In the genomic region with DNA sequence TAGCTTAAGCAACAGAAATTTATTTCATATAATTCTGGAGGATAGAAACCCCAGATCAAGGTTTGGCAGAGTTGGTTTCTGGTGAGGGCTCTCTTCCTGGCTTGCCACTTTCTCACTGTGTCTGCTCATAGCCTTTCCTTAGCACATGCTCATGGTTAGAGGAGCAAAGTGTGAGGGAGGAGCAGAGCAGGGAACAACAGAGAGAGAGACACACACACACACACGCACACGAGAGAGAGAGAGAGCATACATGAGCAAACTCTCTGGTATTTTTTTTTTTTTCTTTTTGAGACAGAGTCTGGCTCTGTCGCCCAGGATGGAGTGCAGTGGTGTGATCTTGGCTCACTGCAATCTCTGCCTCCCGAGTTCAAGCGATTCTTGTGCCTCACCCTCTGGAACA, we compare ENCODE assay signal across 23 cellular contexts. TPM values are rescaled to one million over a fixed set of nuclear protein-coding genes. Genes with fewer than 3 reads are reported as not detected.
A peak's percentile ranks its signal among the peaks of the same experiment; 100 is the strongest.
DNase-seq lines count a peak whose midpoint lies in the region; ATAC-seq, FAIRE-seq and TF ChIP-seq lines count a peak whose summit lies in the region.
"Had no signal": no experiment of that assay in that cellular context is flagged by ENCODE, and none has a peak within 500 bp of the region (broad histone marks: within the 10 kb centered on the region; RNA-seq: fewer than 3 reads in every experiment).

No MANE protein-coding gene starts in this region.

- H3K27ac ChIP-seq in GM23248 (no peak overlapping the region), astrocyte (ENCODE audit: low read depth, low read length) (no peak overlapping the region)
- H3K27ac ChIP-seq: A549, BLaER1 had no signal

- no peaks in the 10 kb centered on the region for H3K9me3 ChIP-seq in GM23248 (ENCODE audit: low read depth)
- no peaks in the 10 kb centered on the region for H3K9me3 ChIP-seq in astrocyte (ENCODE audit: insufficient read depth, low read depth, low read length)
- H3K9me3 ChIP-seq: A549, BLaER1, SK-N-SH had no signal

- no peak for FAIRE-seq in astrocyte (lab: Jason Lieb, UNC)
- FAIRE-seq: A549, GM12891, HepG2 had no signal

- in situ Hi-C loops in GM23248 (cut with MboI) = loop anchor here (5.0 kb wide), 1 partner anchor 64 kb away; no protein-coding TSS in a partner anchor

- H3K4me1 ChIP-seq in GM23248 (ENCODE audit: insufficient read depth) (peaks cover 29% of the 10 kb centered on the region), astrocyte (ENCODE audit: insufficient read depth, low read length) (peaks cover 9% of the 10 kb centered on the region)
- H3K4me1 ChIP-seq: A549, BLaER1 had no signal

- peak; percentile 21 for DNase-seq in GM23248
- DNase-seq in astrocyte (ENCODE audit: low read depth) = peak; percentile 11
- peak; percentile 36 to 71 for DNase-seq in foreskin fibroblast
- no peak for DNase-seq in NOMO-1 (lab: John Stamatoyannopoulos, UW; ENCODE audit: unreplicated experiment in 2 of 2)
- no peak for DNase-seq in Kasumi-1 (lab: John Stamatoyannopoulos, UW)
- DNase-seq: CD4-positive, alpha-beta T cell; COR-L47; DMS 273 treated with DMSO at 0.1 percent for 48 hours; DMS79 treated with DMSO at 0.1 percent for 48 hours; KBM-7; NCI-H1092; NCI-H1436; NCI-H187 treated with DMSO at 0.1 percent for 48 hours; NCI-H748 treated with DMSO at 0.1 percent for 48 hours; SIG-M5; SK-N-SH had no signal

- no peak overlapping the region for H2AFZ ChIP-seq in GM23248
- no peak overlapping the region for H2AFZ ChIP-seq in astrocyte (ENCODE audit: low read depth, low read length)

- no peaks in the 10 kb centered on the region for H3K27me3 ChIP-seq in GM23248 (replicated peaks; ENCODE audit: insufficient read depth)
- H3K27me3 ChIP-seq in astrocyte (ENCODE audit: insufficient read depth, low read length) = no peaks in the 10 kb centered on the region
- H3K27me3 ChIP-seq: BLaER1 had no signal

- TF ChIP-seq CTCF in astrocyte (IDR thresholded peaks at IDR 0.05; ENCODE audit: insufficient read depth, low read depth, low read length) (no peak), foreskin fibroblast (IDR thresholded peaks at IDR 0.05; ENCODE audit: low read depth, low read length) (no peak)

- H3K4me1 Mint-ChIP-seq in astrocyte (ENCODE audit: low read depth, unreplicated experiment) = no peaks in the 10 kb centered on the region
- no peaks in the 10 kb centered on the region for H3K4me1 Mint-ChIP-seq in stimulated activated memory B cell treated with anti-CD40 and anti-IgM and Interleukin-4, amounts not matched to agents 10 μg/mL and 1 μg/mL and 100 μg/mL, for 72 hours

- H3K27me3 Mint-ChIP-seq in astrocyte (ENCODE audit: low read depth, unreplicated experiment) = no peaks in the 10 kb centered on the region
- H3K27me3 Mint-ChIP-seq in stimulated activated memory B cell treated with anti-CD40 and anti-IgM and Interleukin-4, amounts not matched to agents 10 μg/mL and 1 μg/mL and 100 μg/mL, for 72 hours = no peaks in the 10 kb centered on the region
- H3K27me3 Mint-ChIP-seq: CD4-positive, alpha-beta T cell had no signal

- H3K9ac ChIP-seq in GM23248 (no peak overlapping the region), astrocyte (ENCODE audit: low read length) (no peak overlapping the region)
- H3K9ac ChIP-seq: BLaER1, SK-N-SH had no signal

- H3K9me2 ChIP-seq in GM23248 (ENCODE audit: insufficient read depth) = no peaks in the 10 kb centered on the region
- H3K9me2 ChIP-seq: SK-N-SH had no signal

- no peaks in the 10 kb centered on the region for H4K20me1 ChIP-seq in GM23248 (ENCODE audit: insufficient read depth)
- no peaks in the 10 kb centered on the region for H4K20me1 ChIP-seq in astrocyte (ENCODE audit: insufficient read depth, low read length)
- H4K20me1 ChIP-seq: BLaER1 had no signal

- no peak for ATAC-seq in stimulated activated memory B cell treated with anti-CD40 and anti-IgM and Interleukin-4, amounts not matched to agents 10 μg/mL and 1 μg/mL and 100 μg/mL, for 72 hours
- no peak for ATAC-seq in HG03139 (IDR thresholded peaks at IDR 0.05; ENCODE audit: unreplicated experiment)
- ATAC-seq: A549, HepG2, Panc1 had no signal

- H3K79me2 ChIP-seq in GM23248 (ENCODE audit: insufficient read depth) (no peaks in the 10 kb centered on the region), astrocyte (ENCODE audit: insufficient read depth, low read length) (no peaks in the 10 kb centered on the region)

- H3K36me3 Mint-ChIP-seq in astrocyte (ENCODE audit: low read depth, unreplicated experiment) = no peaks in the 10 kb centered on the region
- no peaks in the 10 kb centered on the region for H3K36me3 Mint-ChIP-seq in stimulated activated memory B cell treated with anti-CD40 and anti-IgM and Interleukin-4, amounts not matched to agents 10 μg/mL and 1 μg/mL and 100 μg/mL, for 72 hours

- no peak overlapping the region for H3K4me3 Mint-ChIP-seq in astrocyte (ENCODE audit: unreplicated experiment)
- H3K4me3 Mint-ChIP-seq in stimulated activated memory B cell treated with anti-CD40 and anti-IgM and Interleukin-4, amounts not matched to agents 10 μg/mL and 1 μg/mL and 100 μg/mL, for 72 hours = no peak overlapping the region
- H3K4me3 Mint-ChIP-seq: CD4-positive, alpha-beta T cell had no signal

- no peak overlapping the region for H3K27ac Mint-ChIP-seq in astrocyte (ENCODE audit: unreplicated experiment)
- peak overlapping the region; percentile 21 for H3K27ac Mint-ChIP-seq in stimulated activated memory B cell treated with anti-CD40 and anti-IgM and Interleukin-4, amounts not matched to agents 10 μg/mL and 1 μg/mL and 100 μg/mL, for 72 hours
- H3K27ac Mint-ChIP-seq: CD4-positive, alpha-beta T cell had no signal

- peaks cover 21% of the 10 kb centered on the region for H3F3A ChIP-seq in GM23248 (ENCODE audit: insufficient read depth)

- H3K4me2 ChIP-seq in GM23248 (ENCODE audit: unreplicated experiment) (no peak overlapping the region), astrocyte (ENCODE audit: low read length) (no peak overlapping the region)
- H3K4me2 ChIP-seq: A549, BLaER1, SK-N-SH had no signal

- 68 to 95% methylated on average over 3 to 5 of the region's 5 CpGs for WGBS in GM23248 (ENCODE audit: low coverage in 1 of 2, low lambda C conversion rate in 2 of 2, missing lambda C conversion rate in 2 of 2), 2 experiments

- H3K4me3 ChIP-seq in GM23248 = no peak overlapping the region
- no peak overlapping the region for H3K4me3 ChIP-seq in astrocyte (ENCODE audit: insufficient read depth, low read depth, low read length)
- no peak overlapping the region for H3K4me3 ChIP-seq in foreskin fibroblast (ENCODE audit: low read depth in 1 of 2, low read length in 2 of 2)
- H3K4me3 ChIP-seq: A549, BLaER1 had no signal

- H3K9me3 Mint-ChIP-seq in astrocyte (ENCODE audit: unreplicated experiment) = no peaks in the 10 kb centered on the region
- H3K9me3 Mint-ChIP-seq in stimulated activated memory B cell treated with anti-CD40 and anti-IgM and Interleukin-4, amounts not matched to agents 10 μg/mL and 1 μg/mL and 100 μg/mL, for 72 hours = no peaks in the 10 kb centered on the region
- H3K9me3 Mint-ChIP-seq: CD4-positive, alpha-beta T cell had no signal

- H3K36me3 ChIP-seq in GM23248 (ENCODE audit: low read depth) (no peaks in the 10 kb centered on the region), astrocyte (ENCODE audit: insufficient read depth, low read length) (no peaks in the 10 kb centered on the region)
- H3K36me3 ChIP-seq: BLaER1 had no signal

RNA-seq across cellular contexts. Expression of gene ZDHHC23, which starts 36.8 kb away (rescaled TPM):
- total RNA-seq in GM23248 (2014; rRNA removed; shearing (Covaris generic)) = 1.6 and 3.8 TPM in 2 replicates
- 0.40 and 0.98 TPM in 2 replicates for polyA plus RNA-seq in GM23248 (2016; fragmentation: Nextera tagmentation; extraction: Ambion mirVana)
- 0.67 and 0.68 TPM in 2 replicates for total RNA-seq in astrocyte

Comparison
In these comparisons a context has a peak if more than half of its experiments do, and no peak if none do; other contexts are left out.
1. DNase-seq: peak in GM23248 (single experiment), astrocyte (single experiment) and foreskin fibroblast (2 of 2); none in NOMO-1 (0 of 2) and Kasumi-1 (0 of 2).